In the genomic region with DNA sequence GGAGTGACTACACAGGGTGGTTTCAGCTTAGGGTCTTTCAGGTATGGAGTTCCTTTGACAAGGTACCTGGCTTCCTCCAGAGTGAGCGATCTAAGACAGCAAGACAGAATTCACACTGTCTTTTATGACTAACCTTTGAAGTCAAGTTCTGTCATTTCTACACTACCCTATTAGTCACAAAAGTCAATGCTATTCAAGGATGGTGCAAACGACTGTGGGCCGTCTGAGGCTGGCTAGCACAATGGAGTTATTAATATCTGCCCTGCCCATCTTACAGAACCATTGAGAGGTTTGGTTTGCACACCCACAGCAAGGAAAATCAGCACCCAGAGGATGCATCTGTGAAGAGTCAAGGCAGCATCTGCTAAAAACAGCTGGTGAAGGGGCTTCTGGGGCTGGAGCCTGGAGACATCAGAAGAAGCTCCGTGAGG, we compare ENCODE assay signal across 13 cellular contexts.
DNase-seq lines count a peak whose midpoint lies in the region; ATAC-seq and TF ChIP-seq lines count a peak whose summit lies in the region.
"Had no signal": no experiment of that assay in that cellular context is flagged by ENCODE, and none has a peak within 500 bp of the region (broad histone marks: within the 10 kb centered on the region; RNA-seq: fewer than 3 reads in every experiment).

No MANE protein-coding gene starts in this region.

- intact Hi-C loops in left ventricle myocardium superior (cut with micrococcal nuclease) = no loop called here

- peak; percentile 78 for ATAC-seq in HG02610 (IDR thresholded peaks at IDR 0.05; ENCODE audit: unreplicated experiment)
- no peak for ATAC-seq in left ventricle myocardium superior

- H3K27ac Mint-ChIP-seq in chondrocyte (ENCODE audit: unreplicated experiment) = no peak overlapping the region
- H3K27ac Mint-ChIP-seq: activated naive CD4-positive, alpha-beta T cell treated with anti-CD3 and anti-CD28 coated beads, Interleukin-2, amount 50 U/mL, for 24 hours; T-helper 17 cell had no signal

- H3K27ac ChIP-seq in neutrophil = peak overlapping the region; percentile 99

- H3K4me3 Mint-ChIP-seq in chondrocyte (ENCODE audit: unreplicated experiment) = no peak overlapping the region
- H3K4me3 Mint-ChIP-seq: activated naive CD4-positive, alpha-beta T cell treated with anti-CD3 and anti-CD28 coated beads, Interleukin-2, amount 50 U/mL, for 24 hours; T-helper 17 cell had no signal

- H3K4me1 ChIP-seq in neutrophil (ENCODE audit: control insufficient read depth in 1 of 2, insufficient read depth in 1 of 2, low read depth in 1 of 2, low read length in 1 of 2) = peaks cover 74% of the 10 kb centered on the region in 2 experiments

- H3K9me3 Mint-ChIP-seq in chondrocyte (ENCODE audit: low read depth) = peaks cover 2% of the 10 kb centered on the region
- H3K9me3 Mint-ChIP-seq: activated naive CD4-positive, alpha-beta T cell treated with anti-CD3 and anti-CD28 coated beads, Interleukin-2, amount 50 U/mL, for 24 hours had no signal

- H3K9me3 ChIP-seq in neutrophil = no peaks in the 10 kb centered on the region

- no peak overlapping the region for H3K4me3 ChIP-seq in GM12865 (ENCODE audit: low read depth, low read length)
- peak overlapping the region; percentile 4 to 5 for H3K4me3 ChIP-seq in neutrophil (ENCODE audit: low read depth in 1 of 2, low read length in 1 of 2)

- peaks cover 16% of the 10 kb centered on the region for H3K27me3 Mint-ChIP-seq in chondrocyte (ENCODE audit: low read depth)
- H3K27me3 Mint-ChIP-seq: activated naive CD4-positive, alpha-beta T cell treated with anti-CD3 and anti-CD28 coated beads, Interleukin-2, amount 50 U/mL, for 24 hours; T-helper 17 cell had no signal

- peaks cover 3% of the 10 kb centered on the region for H3K4me1 Mint-ChIP-seq in chondrocyte (ENCODE audit: low read depth)

- peak; percentile 60 for DNase-seq in GM12865 (ENCODE audit: low read depth)
- peak; percentile 48 to 55 for DNase-seq in activated T-cell treated with anti-CD3 and anti-CD28 coated beads, Interleukin-2, amount 50 U/mL, for 48 hours
- no peak for DNase-seq in chondrocyte (ENCODE audit: low spot score)
- DNase-seq in AML-193 (lab: John Stamatoyannopoulos, UW) = no peak
- no peak for DNase-seq in left ventricle myocardium superior
- no peak for DNase-seq in NCI-H510A (lab: John Stamatoyannopoulos, UW)
- DNase-seq: DMS79, IMR-90, NCI-H446, T-helper 17 cell had no signal

- no peaks in the 10 kb centered on the region for H3K36me3 Mint-ChIP-seq in chondrocyte (ENCODE audit: low read depth)
- H3K36me3 Mint-ChIP-seq: activated naive CD4-positive, alpha-beta T cell treated with anti-CD3 and anti-CD28 coated beads, Interleukin-2, amount 50 U/mL, for 24 hours had no signal

- no peaks in the 10 kb centered on the region for H3K36me3 ChIP-seq in neutrophil

- TF ChIP-seq CTCF in GM12865 (IDR thresholded peaks at IDR 0.05; ENCODE audit: insufficient read depth, low read depth, low read length, missing control alignments) (no peak), neutrophil (IDR thresholded peaks at IDR 0.05) (no peak), chondrocyte (IDR thresholded peaks at IDR 0.05) (no peak)

- no peaks in the 10 kb centered on the region for H3K27me3 ChIP-seq in neutrophil

Comparison
In these comparisons a context has a peak if more than half of its experiments do, and no peak if none do; other contexts are left out.
1. DNase-seq: peak in GM12865 (single experiment) and activated T-cell treated with anti-CD3 and anti-CD28 coated beads, Interleukin-2, amount 50 U/mL, for 48 hours (2 of 2); none in chondrocyte (single experiment), AML-193 (0 of 2), left ventricle myocardium superior (single experiment) and NCI-H510A (single experiment).